In the genomic region with DNA sequence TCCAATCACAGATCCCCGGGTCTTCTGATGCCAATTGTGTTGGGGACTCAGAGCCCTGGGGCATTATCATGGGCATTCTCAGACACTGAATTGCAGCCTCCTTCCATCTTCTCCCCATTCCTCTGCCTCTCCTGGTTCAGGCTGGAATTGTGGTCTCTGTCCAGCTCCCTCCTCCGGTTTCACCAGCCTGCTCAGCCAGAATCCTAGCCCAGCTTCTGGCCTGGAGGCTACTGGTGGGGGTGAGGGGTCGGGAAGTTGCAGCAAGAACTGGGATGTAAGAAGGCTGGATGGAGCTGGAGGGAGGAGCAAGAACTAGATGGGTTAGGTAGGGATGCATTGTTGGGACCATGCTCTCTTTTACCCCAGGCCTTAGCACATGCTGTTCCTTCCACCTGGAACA, we compare ENCODE assay signal across 17 cellular contexts.
"Had no signal": no experiment of that assay in that cellular context is flagged by ENCODE, and none has a peak within 500 bp of the region (broad histone marks: within the 10 kb centered on the region; RNA-seq: fewer than 3 reads in every experiment).

No MANE protein-coding gene starts in this region.

- H3K4me3 Mint-ChIP-seq: activated naive CD8-positive, alpha-beta T cell treated with anti-CD3 and anti-CD28 coated beads for 36 hours; activated T-cell treated with anti-CD3 and anti-CD28 coated beads, Interleukin-2, amount 50 U/mL, for 72 hours; effector memory CD8-positive, alpha-beta T cell; naive thymus-derived CD4-positive, alpha-beta T cell; T-helper 1 cell treated with Interleukin-12 subunit alpha and Interleukin-12 subunit beta and Interleukin-4 antibody, amounts not matched to agents 30 μg/mL and 1 μg/mL, for 36 hours; WTC11 had no signal

- H3K4me1 Mint-ChIP-seq: activated naive CD8-positive, alpha-beta T cell treated with anti-CD3 and anti-CD28 coated beads for 36 hours had no signal

- H3K4me1 ChIP-seq: breast epithelium, colonic mucosa, tibial artery had no signal

- H3K36me3 ChIP-seq: breast epithelium, colonic mucosa had no signal

- ATAC-seq: activated T-cell treated with anti-CD3 and anti-CD28 coated beads, Interleukin-2, amount 50 U/mL, for 72 hours; effector memory CD8-positive, alpha-beta T cell; gastrocnemius medialis; WTC11 had no signal

- H3K9me3 ChIP-seq: breast epithelium, colonic mucosa, esophagus muscularis mucosa, gastrocnemius medialis, tibial artery had no signal

- H3K9me3 Mint-ChIP-seq: activated naive CD8-positive, alpha-beta T cell treated with anti-CD3 and anti-CD28 coated beads for 36 hours; effector memory CD8-positive, alpha-beta T cell; T-helper 1 cell treated with Interleukin-12 subunit alpha and Interleukin-12 subunit beta and Interleukin-4 antibody, amounts not matched to agents 30 μg/mL and 1 μg/mL, for 36 hours had no signal

- H3K27me3 ChIP-seq: breast epithelium, colonic mucosa, esophagus muscularis mucosa, gastrocnemius medialis, tibial artery had no signal

- DNase-seq: activated gamma-delta T cell; activated naive CD8-positive, alpha-beta T cell treated with anti-CD3 and anti-CD28 coated beads for 36 hours; activated T-cell treated with anti-CD3 and anti-CD28 coated beads, Interleukin-2, amount 50 U/mL, for 72 hours; colonic mucosa; effector memory CD8-positive, alpha-beta T cell; gastrocnemius medialis; hypothalamus; naive thymus-derived CD4-positive, alpha-beta T cell; retina; stimulated activated CD4-positive, alpha-beta T cell treated with anti-CD3 and anti-CD28 coated beads, Interleukin-4, amount 100 ng/mL, for 1 hour; stimulated activated naive CD4-positive, alpha-beta T cell had no signal

- H3K27ac ChIP-seq: breast epithelium, colonic mucosa, dorsolateral prefrontal cortex, esophagus muscularis mucosa, gastrocnemius medialis, tibial artery had no signal

- H3K4me3 ChIP-seq: breast epithelium, colonic mucosa, dorsolateral prefrontal cortex, esophagus muscularis mucosa, gastrocnemius medialis, tibial artery had no signal

- H3K27ac Mint-ChIP-seq: activated naive CD8-positive, alpha-beta T cell treated with anti-CD3 and anti-CD28 coated beads for 36 hours; activated T-cell treated with anti-CD3 and anti-CD28 coated beads, Interleukin-2, amount 50 U/mL, for 72 hours; effector memory CD8-positive, alpha-beta T cell; T-helper 1 cell treated with Interleukin-12 subunit alpha and Interleukin-12 subunit beta and Interleukin-4 antibody, amounts not matched to agents 30 μg/mL and 1 μg/mL, for 36 hours; WTC11 had no signal

- H3K27me3 Mint-ChIP-seq: activated naive CD8-positive, alpha-beta T cell treated with anti-CD3 and anti-CD28 coated beads for 36 hours; effector memory CD8-positive, alpha-beta T cell had no signal
